26 cellular contexts compared by ENCODE assay signal in genomic region chr11:19973136-19973635, GRCh38.
"Had no signal": no experiment of that assay in that cellular context is flagged by ENCODE, and none has a peak within 500 bp of the region (broad histone marks: within the 10 kb centered on the region; RNA-seq: fewer than 3 reads in every experiment).

No MANE protein-coding gene starts in this region.

- H3K27ac Mint-ChIP-seq: mesothelial cell of epicardium; natural killer cell treated with Interleukin-12 subunit alpha and Interleukin-12 subunit beta and Interleukin-15 and Interleukin-18, amount 100 ng/mL, for 72 hours; stimulated activated effector memory CD8-positive, alpha-beta T cell treated with anti-CD3 and anti-CD28 coated beads, Interleukin-12 subunit alpha, Interleukin-12 subunit beta, amount 100 ng/mL, for 72 hours had no signal

- H3K4me1 ChIP-seq: foreskin keratinocyte, prostate gland had no signal

- FAIRE-seq: endothelial cell of umbilical vein, keratinocyte had no signal

- H3K27me3 ChIP-seq: esophagus muscularis mucosa, foreskin keratinocyte, gastroesophageal sphincter, heart left ventricle, ovary, right atrium auricular region, sigmoid colon, stomach, thyroid gland had no signal

- H3K27ac ChIP-seq: coronary artery, esophagus muscularis mucosa, foreskin keratinocyte, gastroesophageal sphincter, ovary, prostate gland, sigmoid colon, stomach, thyroid gland had no signal

- H3K36me3 ChIP-seq: ovary, prostate gland, thyroid gland had no signal

- ATAC-seq: foreskin keratinocyte; gastroesophageal sphincter; natural killer cell treated with Interleukin-12 subunit alpha and Interleukin-12 subunit beta and Interleukin-15 and Interleukin-18, amount 100 ng/mL, for 72 hours; stimulated activated effector memory CD8-positive, alpha-beta T cell treated with anti-CD3 and anti-CD28 coated beads, Interleukin-12 subunit alpha, Interleukin-12 subunit beta, amount 100 ng/mL, for 72 hours had no signal

- H3K4me3 Mint-ChIP-seq: mesothelial cell of epicardium; naive B cell; natural killer cell treated with Interleukin-12 subunit alpha and Interleukin-12 subunit beta and Interleukin-15 and Interleukin-18, amount 100 ng/mL, for 72 hours; stimulated activated effector memory CD8-positive, alpha-beta T cell treated with anti-CD3 and anti-CD28 coated beads, Interleukin-12 subunit alpha, Interleukin-12 subunit beta, amount 100 ng/mL, for 72 hours had no signal

- H3K36me3 Mint-ChIP-seq: mesothelial cell of epicardium; naive B cell; natural killer cell treated with Interleukin-12 subunit alpha and Interleukin-12 subunit beta and Interleukin-15 and Interleukin-18, amount 100 ng/mL, for 72 hours had no signal

- H3K9me3 ChIP-seq: esophagus muscularis mucosa, gastroesophageal sphincter, heart left ventricle, mucosa of descending colon, ovary, prostate gland, right atrium auricular region, sigmoid colon, stomach, thyroid gland had no signal

- H3K9me3 Mint-ChIP-seq: mesothelial cell of epicardium; naive B cell; natural killer cell treated with Interleukin-12 subunit alpha and Interleukin-12 subunit beta and Interleukin-15 and Interleukin-18, amount 100 ng/mL, for 72 hours; stimulated activated effector memory CD8-positive, alpha-beta T cell treated with anti-CD3 and anti-CD28 coated beads, Interleukin-12 subunit alpha, Interleukin-12 subunit beta, amount 100 ng/mL, for 72 hours had no signal

- DNase-seq: dermis blood vessel endothelial cell; effector memory CD4-positive, alpha-beta T cell; foreskin keratinocyte; heart left ventricle; mesenchymal stem cell; mucosa of descending colon; naive B cell; occipital lobe; ovary; sigmoid colon; stimulated activated CD4-positive, alpha-beta T cell treated with anti-CD3 and anti-CD28 coated beads, Interleukin-2, amount 100 ng/mL, for 24 hours; stimulated activated CD4-positive, alpha-beta T cell treated with anti-CD3 and anti-CD28 coated beads, Interleukin-4, amount 100 ng/mL, for 24 hours; stimulated activated naive CD4-positive, alpha-beta T cell treated with Interleukin-2 at 50 U/mL for 16 hours; stomach; thyroid gland; trophoblast cell had no signal

- H3K4me3 ChIP-seq: coronary artery, esophagus muscularis mucosa, gastroesophageal sphincter, heart left ventricle, mucosa of descending colon, ovary, prostate gland, right atrium auricular region, sigmoid colon, stomach, thyroid gland had no signal
